Comparison of ENCODE assay signal across 21 cellular contexts in the genomic region with DNA sequence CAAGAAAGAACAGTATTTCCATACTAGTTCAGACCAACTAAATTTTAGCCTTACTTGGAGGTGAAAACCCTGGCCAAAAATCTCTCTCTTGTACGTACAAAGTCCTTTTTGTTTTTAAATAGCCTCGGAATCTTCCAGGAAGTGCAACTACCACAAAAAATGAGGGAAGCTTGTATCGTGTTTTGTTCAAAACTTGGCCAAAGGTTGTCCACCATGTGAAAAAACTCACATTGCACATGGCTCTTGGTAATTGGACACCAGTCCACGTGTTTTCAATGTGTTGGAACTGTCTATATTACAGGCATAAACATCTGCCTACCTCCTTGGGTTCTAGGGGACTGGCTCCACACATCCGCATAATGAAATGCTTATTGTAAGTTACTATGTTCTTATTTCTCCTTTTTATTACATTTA. TPM values are rescaled to one million over a fixed set of nuclear protein-coding genes. Genes with fewer than 3 reads are reported as not detected.
DNase-seq lines count a peak whose midpoint lies in the region; ATAC-seq, FAIRE-seq and TF ChIP-seq lines count a peak whose summit lies in the region.
"Had no signal": no experiment of that assay in that cellular context is flagged by ENCODE, and none has a peak within 500 bp of the region (broad histone marks: within the 10 kb centered on the region; RNA-seq: fewer than 3 reads in every experiment).

No MANE protein-coding gene starts in this region.

- H3K27ac ChIP-seq in K562 (ENCODE audit: extremely low read depth, low read depth, low read length) (no peak overlapping the region), foreskin keratinocyte (peak overlapping the region; percentile 81), skin epidermis (peak overlapping the region in 14 of 21 experiments; percentile 2 to 78 (median 54))
- H3K27ac ChIP-seq: KMS-11, SJSA1 had no signal

- peak overlapping the region; percentile 53; the same call in 1 of the 2 replicates for H2AFZ ChIP-seq in K562 (ENCODE audit: low read depth, low read length)

- peaks cover 13% of the 10 kb centered on the region for H3K36me3 Mint-ChIP-seq in Calu3 (ENCODE audit: insufficient read depth, unreplicated experiment)
- H3K36me3 Mint-ChIP-seq: activated naive CD4-positive, alpha-beta T cell treated with anti-CD3 and anti-CD28 coated beads, Interleukin-2, amount 50 U/mL, for 72 hours; natural killer cell treated with Interleukin-12 subunit alpha and Interleukin-12 subunit beta and Interleukin-15 and Interleukin-18, amount 100 ng/mL, for 72 hours had no signal

- H3K4me1 Mint-ChIP-seq in Calu3 (ENCODE audit: low read depth, unreplicated experiment): peaks cover 10% of the 10 kb centered on the region

- H3K4me2 ChIP-seq in K562 (ENCODE audit: insufficient read depth, low read length): no peak overlapping the region
- H3K4me2 ChIP-seq: KMS-11 had no signal

- TF ChIP-seq EP300 in K562 (IDR thresholded peaks at IDR 0.05; ENCODE audit: low read length): no peak

- H3K27ac Mint-ChIP-seq in Calu3 (ENCODE audit: unreplicated experiment): no peak overlapping the region
- H3K27ac Mint-ChIP-seq: activated CD4-positive, alpha-beta T cell treated with anti-CD3 and anti-CD28 coated beads, Interleukin-2, amount 10 ng/mL, durations not matched to agents 24 days and 14 days; activated naive CD4-positive, alpha-beta T cell treated with anti-CD3 and anti-CD28 coated beads, Interleukin-2, amount 50 U/mL, for 72 hours; natural killer cell treated with Interleukin-12 subunit alpha and Interleukin-12 subunit beta and Interleukin-15 and Interleukin-18, amount 100 ng/mL, for 72 hours; stimulated activated effector memory CD8-positive, alpha-beta T cell treated with anti-CD3 and anti-CD28 coated beads, Interleukin-12 subunit alpha, Interleukin-12 subunit beta, amount 100 ng/mL, for 72 hours had no signal

- no peaks in the 10 kb centered on the region for H3K79me2 ChIP-seq in K562 (ENCODE audit: control insufficient read depth, insufficient read depth, low read length)

- H3K4me3 Mint-ChIP-seq in Calu3 (ENCODE audit: low read depth, unreplicated experiment): no peak overlapping the region
- H3K4me3 Mint-ChIP-seq: activated CD4-positive, alpha-beta T cell treated with anti-CD3 and anti-CD28 coated beads, Interleukin-2, amount 10 ng/mL, durations not matched to agents 24 days and 14 days; natural killer cell treated with Interleukin-12 subunit alpha and Interleukin-12 subunit beta and Interleukin-15 and Interleukin-18, amount 100 ng/mL, for 72 hours; stimulated activated effector memory CD8-positive, alpha-beta T cell treated with anti-CD3 and anti-CD28 coated beads, Interleukin-12 subunit alpha, Interleukin-12 subunit beta, amount 100 ng/mL, for 72 hours had no signal

- intact Hi-C loops in K562 (cut with micrococcal nuclease) (no loop called here), Calu3 (cut with micrococcal nuclease; ENCODE audit: unreplicated experiment) (no loop called here)

- H3K9me1 ChIP-seq in K562 (ENCODE audit: control insufficient read depth, insufficient read depth, low read length): no peaks in the 10 kb centered on the region

- POLR2A ChIA-PET in K562 (lab: Yijun Ruan, JAX): interaction anchor here (1.5 kb wide), 1 partner anchor 24 kb away, joined by 4 read pairs; no protein-coding TSS in a partner anchor

- H3K36me3 ChIP-seq in K562 (ENCODE audit: control insufficient read depth, insufficient read depth, low read length): peaks cover 9% of the 10 kb centered on the region; the same call in 2 of the 3 replicates

- H3K9ac ChIP-seq in K562 (ENCODE audit: insufficient read depth in 1 of 2, low read depth in 2 of 2, low read length in 2 of 2): no peak overlapping the region
- H3K9ac ChIP-seq: KMS-11 had no signal

- no peaks in the 10 kb centered on the region for H3K9me3 ChIP-seq in K562 (replicated peaks; ENCODE audit: control insufficient read depth, insufficient read depth, low read depth, low read length)
- H3K9me3 ChIP-seq: SJSA1 had no signal

- H3K4me1 ChIP-seq in K562 (replicated peaks in 1 of 2; ENCODE audit: control insufficient read depth in 2 of 2, insufficient read depth in 2 of 2, low read length in 2 of 2) (peaks cover 2 to 12% of the 10 kb centered on the region in 2 experiments; a peak in 4 of 5 replicates), foreskin keratinocyte (peaks cover 15% of the 10 kb centered on the region)

- CTCF ChIA-PET in K562 (lab: Yijun Ruan, JAX; ENCODE audit: low intra/inter-chr PET ratio): no interaction called here
- CTCF ChIA-PET in Calu3 (lab: Charles Lee): no interaction called here

- 60% methylated on average over 5 of the region's 5 CpGs for WGBS in K562 (ENCODE audit: insufficient coverage, low coverage, missing lambda C conversion rate)

- no peak for TF ChIP-seq POLR2A in K562 (conservative IDR thresholded peaks at IDR 0.05)

- H3K27me3 Mint-ChIP-seq in Calu3 (ENCODE audit: unreplicated experiment): no peaks in the 10 kb centered on the region
- H3K27me3 Mint-ChIP-seq: activated CD4-positive, alpha-beta T cell treated with anti-CD3 and anti-CD28 coated beads, Interleukin-2, amount 10 ng/mL, durations not matched to agents 24 days and 14 days; natural killer cell treated with Interleukin-12 subunit alpha and Interleukin-12 subunit beta and Interleukin-15 and Interleukin-18, amount 100 ng/mL, for 72 hours had no signal

- TF ChIP-seq CTCF in K562 (IDR thresholded peaks at IDR 0.05 in 2 of 3, conservative IDR thresholded peaks at IDR 0.05 in 1 of 3; ENCODE audit: insufficient read depth in 2 of 3, low read depth in 1 of 3, low read length in 3 of 3) (no peak), foreskin keratinocyte (conservative IDR thresholded peaks at IDR 0.05) (no peak), Calu3 (IDR thresholded peaks at IDR 0.05; ENCODE audit: unreplicated experiment) (no peak)

- H3K4me3 ChIP-seq in K562 (no peak overlapping the region), skin epidermis (no peak overlapping the region)
- H3K4me3 ChIP-seq: SJSA1 had no signal

- TF ChIP-seq RAD21 in K562 (CRISPR knock-in tag; conservative IDR thresholded peaks at IDR 0.05 in 1 of 2, IDR thresholded peaks at IDR 0.05 in 1 of 2): no peak

- peak; percentile 79 for FAIRE-seq in K562 (lab: Jason Lieb, UNC)

- no TSS peak for BruUV-seq in K562 (replicated peaks; lab: Mats Ljungman, UMichigan)
- BruUV-seq in Calu3 (replicated peaks; lab: Mats Ljungman, UMichigan): no TSS peak

- in situ Hi-C loops in K562 (cut with MboI): no loop called here

- no peaks in the 10 kb centered on the region for H4K20me1 ChIP-seq in K562 (replicated peaks; ENCODE audit: control insufficient read depth, insufficient read depth, low read length)

- peak; percentile 42 for DNase-seq in GM04503 (ENCODE audit: low read depth)
- DNase-seq in K562 (ENCODE audit: extremely low read depth in 1 of 4, low spot score in 3 of 4): no peak
- DNase-seq in foreskin keratinocyte: no peak
- no peak for DNase-seq in pons (ENCODE audit: low spot score)
- no peak for DNase-seq in Calu3
- DNase-seq: activated CD4-positive, alpha-beta T cell treated with anti-CD3 and anti-CD28 coated beads, Interleukin-2, amount 10 ng/mL, durations not matched to agents 24 days and 14 days; C1 segment of cervical spinal cord; central memory CD4-positive, alpha-beta T cell; left ventricle myocardium superior; NCI-H1417; NCI-H446 treated with DMSO at 0.1 percent for 48 hours; right cardiac atrium; T-helper 9 cell had no signal

- no peaks in the 10 kb centered on the region for H3K27me3 ChIP-seq in K562 (ENCODE audit: control insufficient read depth in 2 of 2, insufficient read depth in 2 of 2, low read length in 2 of 2)
- H3K27me3 ChIP-seq in foreskin keratinocyte: no peaks in the 10 kb centered on the region
- H3K27me3 ChIP-seq: SJSA1 had no signal

- no peaks in the 10 kb centered on the region for H3K9me3 Mint-ChIP-seq in Calu3 (ENCODE audit: low read depth, unreplicated experiment)
- H3K9me3 Mint-ChIP-seq: activated CD4-positive, alpha-beta T cell treated with anti-CD3 and anti-CD28 coated beads, Interleukin-2, amount 10 ng/mL, durations not matched to agents 24 days and 14 days; activated naive CD4-positive, alpha-beta T cell treated with anti-CD3 and anti-CD28 coated beads, Interleukin-2, amount 50 U/mL, for 72 hours; natural killer cell treated with Interleukin-12 subunit alpha and Interleukin-12 subunit beta and Interleukin-15 and Interleukin-18, amount 100 ng/mL, for 72 hours; stimulated activated effector memory CD8-positive, alpha-beta T cell treated with anti-CD3 and anti-CD28 coated beads, Interleukin-12 subunit alpha, Interleukin-12 subunit beta, amount 100 ng/mL, for 72 hours had no signal

- ATAC-seq in K562 (no peak), foreskin keratinocyte (no peak), HG03095 (IDR thresholded peaks at IDR 0.05; ENCODE audit: unreplicated experiment) (no peak), HG03571 (IDR thresholded peaks at IDR 0.05; ENCODE audit: unreplicated experiment) (no peak)
- ATAC-seq: activated naive CD4-positive, alpha-beta T cell treated with anti-CD3 and anti-CD28 coated beads, Interleukin-2, amount 50 U/mL, for 72 hours; left ventricle myocardium superior; natural killer cell treated with Interleukin-12 subunit alpha and Interleukin-12 subunit beta and Interleukin-15 and Interleukin-18, amount 100 ng/mL, for 72 hours; right cardiac atrium; stimulated activated effector memory CD8-positive, alpha-beta T cell treated with anti-CD3 and anti-CD28 coated beads, Interleukin-12 subunit alpha, Interleukin-12 subunit beta, amount 100 ng/mL, for 72 hours had no signal

RNA-seq across cellular contexts. Expression of a gene that starts 15.2 kb away (rescaled TPM):
- 149 and 335 TPM in 2 replicates for total RNA-seq in K562 (2011; cell fraction: chromatin; rRNA removed; ENCODE audit: low replicate concordance)
- 167 and 175 TPM in 2 replicates for total RNA-seq in K562 (2011; cell fraction: nucleolus; rRNA removed)
- total RNA-seq in K562 (2011; cell fraction: nucleoplasm; rRNA removed): 137 and 163 TPM in 2 replicates
- total RNA-seq in K562 (2014; rRNA removed) (66.9 and 71.0 TPM in 2 replicates), K562 (2014; rRNA removed; fragmentation: Illumina TruSeq; extraction: Trizol) (18.0 and 21.6 TPM in 2 replicates), K562 (2015; rRNA removed; fragmentation: Illumina TruSeq; extraction: Trizol) (36.9 and 39.2 TPM in 2 replicates), K562 (2021) (79.2 and 82.7 TPM in 2 replicates), foreskin keratinocyte (66.6 and 68.4 TPM in 2 replicates), Calu3 (2022) (149 and 151 TPM in 2 replicates)
- polyA plus RNA-seq in K562 (2011; rRNA removed) (42.8 and 60.4 TPM in 2 replicates), K562 (2014; fragmentation: Illumina TruSeq; extraction: Trizol) (34.8 and 63.9 TPM in 2 replicates), K562 (2014; fragmentation: Nextera tagmentation; extraction: Ambion mirVana) (1 to 10 TPM in 1 of 2 experiments, under 1 TPM in 1; 0.62 to 1.7 TPM), K562 (2014; rRNA removed) (81.4 and 83.7 TPM in 2 replicates), foreskin keratinocyte (58.0 and 58.2 TPM in 2 replicates)
- 74.0 and 145 TPM in 2 replicates for polyA plus RNA-seq in K562 (2011; cell fraction: cytosol; rRNA removed)
- polyA plus RNA-seq in K562 (2011; cell fraction: nucleus; rRNA removed): 204 and 318 TPM in 2 replicates
- polyA plus RNA-seq in K562 (2012): 52.1 and 70.7 TPM in 2 replicates
- 37.1 and 38.4 TPM in 2 replicates for polyA minus RNA-seq in K562 (2011; rRNA and poly(A)+ RNA removed)
- polyA minus RNA-seq in K562 (2011; cell fraction: cytosol; rRNA and poly(A)+ RNA removed): 49.1 and 68.4 TPM in 2 replicates
- polyA minus RNA-seq in K562 (2011; cell fraction: nucleus; rRNA and poly(A)+ RNA removed): 61.9 and 64.6 TPM in 2 replicates

RNA-seq across cellular contexts. Expression of a gene that starts 15.6 kb away (rescaled TPM):
- total RNA-seq in K562 (2011; cell fraction: chromatin; rRNA removed; ENCODE audit: low replicate concordance): 36.3 and 57.4 TPM in 2 replicates
- total RNA-seq in K562 (2011; cell fraction: nucleolus; rRNA removed): 33.4 and 35.1 TPM in 2 replicates
- 38.6 TPM in 2 replicates for total RNA-seq in K562 (2011; cell fraction: nucleoplasm; rRNA removed)
- total RNA-seq in K562 (2014; rRNA removed): 8.2 and 11.3 TPM in 2 replicates
- 4.9 and 5.0 TPM in 2 replicates for total RNA-seq in K562 (2014; rRNA removed; fragmentation: Illumina TruSeq; extraction: Trizol)
- total RNA-seq in K562 (2015; rRNA removed; fragmentation: Illumina TruSeq; extraction: Trizol): 7.3 and 7.6 TPM in 2 replicates
- total RNA-seq in K562 (2021): 11.2 and 14.9 TPM in 2 replicates
- polyA plus RNA-seq in K562 (2011; rRNA removed): 3.7 and 5.4 TPM in 2 replicates
- polyA plus RNA-seq in K562 (2011; cell fraction: cytosol; rRNA removed): 4.9 and 11.1 TPM in 2 replicates
- 12.2 and 17.7 TPM in 2 replicates for polyA plus RNA-seq in K562 (2011; cell fraction: nucleus; rRNA removed)
- 14.0 and 18.1 TPM in 2 replicates for polyA plus RNA-seq in K562 (2012)
- polyA plus RNA-seq in K562 (2014; fragmentation: Illumina TruSeq; extraction: Trizol): 6.5 and 10.2 TPM in 2 replicates
- polyA plus RNA-seq in K562 (2014; fragmentation: Nextera tagmentation; extraction: Ambion mirVana): 1 to 10 TPM in 1 of 2 experiments, under 1 TPM in 1; 0.68 to 1.1 TPM
- polyA plus RNA-seq in K562 (2014; rRNA removed): 15.2 and 16.1 TPM in 2 replicates
- 2.7 and 5.2 TPM in 2 replicates for polyA minus RNA-seq in K562 (2011; rRNA and poly(A)+ RNA removed)
- 3.1 and 6.5 TPM in 2 replicates for polyA minus RNA-seq in K562 (2011; cell fraction: cytosol; rRNA and poly(A)+ RNA removed)
- polyA minus RNA-seq in K562 (2011; cell fraction: nucleus; rRNA and poly(A)+ RNA removed): 4.4 and 7.3 TPM in 2 replicates
- total RNA-seq in foreskin keratinocyte: 11.9 and 14.8 TPM in 2 replicates
- polyA plus RNA-seq in foreskin keratinocyte: 9.9 and 10.0 TPM in 2 replicates
- 33.7 and 35.0 TPM in 2 replicates for total RNA-seq in Calu3 (2022)

RNA-seq across cellular contexts. Expression of a gene that starts 27.0 kb away (rescaled TPM):
- 143 and 394 TPM in 2 replicates for total RNA-seq in K562 (2011; cell fraction: chromatin; rRNA removed; ENCODE audit: low replicate concordance)
- 510 and 601 TPM in 2 replicates for total RNA-seq in K562 (2011; cell fraction: nucleolus; rRNA removed)
- 377 and 409 TPM in 2 replicates for total RNA-seq in K562 (2011; cell fraction: nucleoplasm; rRNA removed)
- total RNA-seq in K562 (2014; rRNA removed) (257 and 266 TPM in 2 replicates), K562 (2014; rRNA removed; fragmentation: Illumina TruSeq; extraction: Trizol) (77.5 and 94.9 TPM in 2 replicates), K562 (2015; rRNA removed; fragmentation: Illumina TruSeq; extraction: Trizol) (113 and 122 TPM in 2 replicates), K562 (2021) (398 and 417 TPM in 2 replicates), foreskin keratinocyte (176 and 218 TPM in 2 replicates), Calu3 (2022) (237 and 250 TPM in 2 replicates)
- polyA plus RNA-seq in K562 (2011; rRNA removed) (134 and 227 TPM in 2 replicates), K562 (2014; fragmentation: Illumina TruSeq; extraction: Trizol) (250 and 336 TPM in 2 replicates), K562 (2014; fragmentation: Nextera tagmentation; extraction: Ambion mirVana) (10 to 100 TPM; 31.2 to 42.0 TPM), K562 (2014; rRNA removed) (169 and 256 TPM in 2 replicates), foreskin keratinocyte (237 and 281 TPM in 2 replicates)
- polyA plus RNA-seq in K562 (2011; cell fraction: cytosol; rRNA removed): 233 and 332 TPM in 2 replicates
- 141 and 179 TPM in 2 replicates for polyA plus RNA-seq in K562 (2011; cell fraction: nucleus; rRNA removed)
- 221 and 421 TPM in 2 replicates for polyA plus RNA-seq in K562 (2012)
- polyA minus RNA-seq in K562 (2011; rRNA and poly(A)+ RNA removed): 150 and 164 TPM in 2 replicates
- polyA minus RNA-seq in K562 (2011; cell fraction: cytosol; rRNA and poly(A)+ RNA removed): 145 and 162 TPM in 2 replicates
- polyA minus RNA-seq in K562 (2011; cell fraction: nucleus; rRNA and poly(A)+ RNA removed): 58.6 and 64.8 TPM in 2 replicates

RNA-seq across cellular contexts. Expression of a gene that starts 44.5 kb away (rescaled TPM):
- total RNA-seq in K562 (2011; cell fraction: chromatin; rRNA removed; ENCODE audit: low replicate concordance): 31.5 and 62.0 TPM in 2 replicates
- total RNA-seq in K562 (2011; cell fraction: nucleolus; rRNA removed): 35.2 and 35.7 TPM in 2 replicates
- total RNA-seq in K562 (2011; cell fraction: nucleoplasm; rRNA removed): 32.3 and 33.7 TPM in 2 replicates
- total RNA-seq in K562 (2014; rRNA removed) (29.2 and 35.1 TPM in 2 replicates), K562 (2014; rRNA removed; fragmentation: Illumina TruSeq; extraction: Trizol) (9.9 and 15.0 TPM in 2 replicates), K562 (2015; rRNA removed; fragmentation: Illumina TruSeq; extraction: Trizol) (14.9 and 19.0 TPM in 2 replicates), K562 (2021) (57.3 and 60.0 TPM in 2 replicates), foreskin keratinocyte (40.8 and 44.6 TPM in 2 replicates), Calu3 (2022) (98.3 and 110 TPM in 2 replicates)
- polyA plus RNA-seq in K562 (2011; rRNA removed) (11.0 and 11.1 TPM in 2 replicates), K562 (2014; fragmentation: Illumina TruSeq; extraction: Trizol) (23.8 and 34.1 TPM in 2 replicates), K562 (2014; fragmentation: Nextera tagmentation; extraction: Ambion mirVana) (1 to 10 TPM; 1.8 to 4.9 TPM), K562 (2014; rRNA removed) (21.1 and 22.4 TPM in 2 replicates), foreskin keratinocyte (47.2 and 50.4 TPM in 2 replicates)
- polyA plus RNA-seq in K562 (2011; cell fraction: cytosol; rRNA removed): 11.6 and 24.2 TPM in 2 replicates
- 22.8 and 41.1 TPM in 2 replicates for polyA plus RNA-seq in K562 (2011; cell fraction: nucleus; rRNA removed)
- polyA plus RNA-seq in K562 (2012): 36.8 and 42.8 TPM in 2 replicates
- polyA minus RNA-seq in K562 (2011; rRNA and poly(A)+ RNA removed): 10.5 and 13.4 TPM in 2 replicates
- polyA minus RNA-seq in K562 (2011; cell fraction: cytosol; rRNA and poly(A)+ RNA removed): 26.9 and 30.1 TPM in 2 replicates
- 9.0 and 10.6 TPM in 2 replicates for polyA minus RNA-seq in K562 (2011; cell fraction: nucleus; rRNA and poly(A)+ RNA removed)
